In the genomic region with DNA sequence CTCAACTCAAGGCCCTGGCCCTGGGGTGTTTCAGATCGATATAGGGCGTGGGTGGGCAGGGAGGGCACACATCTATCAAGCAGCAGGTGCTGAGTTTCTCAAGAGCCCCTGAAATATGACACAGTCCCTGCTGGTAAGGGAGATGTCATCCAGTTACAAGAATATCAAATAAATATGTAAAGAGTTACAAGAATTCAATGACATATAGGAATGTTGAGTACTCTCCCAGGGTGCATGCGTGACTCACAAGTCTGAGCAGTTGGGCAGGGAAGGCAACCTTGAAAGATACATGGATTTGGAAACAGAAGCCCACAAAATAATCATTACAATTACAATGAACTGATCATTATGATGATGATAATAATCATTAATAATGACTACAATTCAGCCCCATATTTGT, we compare ENCODE assay signal across 27 cellular contexts.
"Had no signal": no experiment of that assay in that cellular context is flagged by ENCODE, and none has a peak within 500 bp of the region (broad histone marks: within the 10 kb centered on the region; RNA-seq: fewer than 3 reads in every experiment).

No MANE protein-coding gene starts in this region.

- H3K27ac ChIP-seq: colonic mucosa, epithelial cell of prostate, esophagus squamous epithelium, gastrocnemius medialis, heart right ventricle, left lung, lower lobe of right lung had no signal

- FAIRE-seq: endometrium, islet of Langerhans, keratinocyte had no signal

- H3K36me3 Mint-ChIP-seq: mesothelial cell of epicardium had no signal

- H3K9me3 Mint-ChIP-seq: dendritic cell treated with granulocyte-macrophage colony-stimulating factor and Interleukin-4, amounts not matched to agents 40 ng/mL and 50 ng/mL, for 4 days; effector memory CD8-positive, alpha-beta T cell; endodermal cell; mesothelial cell of epicardium had no signal

- H3K9me3 ChIP-seq: colonic mucosa, esophagus squamous epithelium, gastrocnemius medialis, heart right ventricle, left lung, lower lobe of right lung, mucosa of descending colon had no signal

- H3K27me3 ChIP-seq: colonic mucosa had no signal

- H3K4me1 ChIP-seq: colonic mucosa, left lung, lower lobe of right lung had no signal

- H3K4me3 ChIP-seq: colonic mucosa, esophagus squamous epithelium, gastrocnemius medialis, heart right ventricle, left lung, lower lobe of right lung, mucosa of descending colon had no signal

- H3K4me3 Mint-ChIP-seq: dendritic cell treated with granulocyte-macrophage colony-stimulating factor and Interleukin-4, amounts not matched to agents 40 ng/mL and 50 ng/mL, for 4 days; effector memory CD8-positive, alpha-beta T cell; endodermal cell; mesothelial cell of epicardium had no signal

- H3K36me3 ChIP-seq: colonic mucosa, esophagus squamous epithelium, gastrocnemius medialis, heart right ventricle, left lung, lower lobe of right lung had no signal

- H3K27ac Mint-ChIP-seq: dendritic cell treated with granulocyte-macrophage colony-stimulating factor and Interleukin-4, amounts not matched to agents 40 ng/mL and 50 ng/mL, for 4 days; endodermal cell; mesothelial cell of epicardium had no signal

- ATAC-seq: effector memory CD8-positive, alpha-beta T cell; esophagus mucosa; gastrocnemius medialis; heart right ventricle; left cardiac atrium; left lung; left ventricle myocardium superior; lower lobe of right lung; mucosa of descending colon had no signal

- DNase-seq: colonic mucosa; cortex of kidney; effector CD8-positive, alpha-beta T cell; effector memory CD8-positive, alpha-beta T cell; endodermal cell; erythroblast; esophagus squamous epithelium; foreskin fibroblast; foreskin melanocyte; gastrocnemius medialis; glutamatergic neuron; head of caudate nucleus; heart right ventricle; hippocampal formation; left cardiac atrium; left lung; left ventricle myocardium superior; lower lobe of right lung; mesenchymal stem cell; mucosa of descending colon had no signal
